In the genomic region with DNA sequence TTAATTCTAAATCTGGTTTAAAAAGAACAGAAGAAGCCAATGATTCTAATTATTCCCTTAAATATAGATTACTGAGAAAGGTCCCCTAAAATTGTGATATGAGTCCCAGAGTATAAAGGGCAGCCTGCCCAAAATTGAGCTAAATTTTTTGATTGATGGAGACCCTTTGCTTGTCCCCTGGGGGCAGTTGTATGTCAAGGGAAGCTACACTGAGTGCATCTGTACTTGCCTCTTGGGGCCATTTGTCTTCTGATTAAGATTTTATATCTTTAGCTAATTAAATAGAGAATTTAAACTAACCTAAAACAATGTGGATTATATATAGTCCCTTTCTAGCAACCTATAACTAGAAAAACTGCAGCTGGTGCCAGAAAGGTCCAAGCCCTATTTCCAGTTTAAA, we compare ENCODE assay signal across 33 cellular contexts. TPM values are rescaled to one million over a fixed set of nuclear protein-coding genes. Genes with fewer than 3 reads are reported as not detected.
"Had no signal": no experiment of that assay in that cellular context is flagged by ENCODE, and none has a peak within 500 bp of the region (broad histone marks: within the 10 kb centered on the region; RNA-seq: fewer than 3 reads in every experiment).

No MANE protein-coding gene starts in this region.

- ATAC-seq: effector memory CD8-positive, alpha-beta T cell; esophagus mucosa; gastrocnemius medialis; heart right ventricle; left cardiac atrium; left lung; left ventricle myocardium superior; lower lobe of right lung; mucosa of descending colon had no signal

- H3K4me1 Mint-ChIP-seq: endodermal cell, mesothelial cell of epicardium had no signal

- H3K4me3 ChIP-seq: colonic mucosa, esophagus squamous epithelium, gastrocnemius medialis, heart right ventricle, left lung, lower lobe of right lung, mucosa of descending colon had no signal

- H3K9me3 ChIP-seq: colonic mucosa, esophagus squamous epithelium, gastrocnemius medialis, heart right ventricle, left lung, lower lobe of right lung, mucosa of descending colon had no signal

- H3K9me3 Mint-ChIP-seq: dendritic cell treated with granulocyte-macrophage colony-stimulating factor and Interleukin-4, amounts not matched to agents 40 ng/mL and 50 ng/mL, for 4 days; effector memory CD8-positive, alpha-beta T cell; endodermal cell; mesothelial cell of epicardium; naive B cell had no signal

- H3K27me3 ChIP-seq: colonic mucosa, esophagus squamous epithelium, gastrocnemius medialis, heart right ventricle, left lung had no signal

- H3K4me3 Mint-ChIP-seq: dendritic cell treated with granulocyte-macrophage colony-stimulating factor and Interleukin-4, amounts not matched to agents 40 ng/mL and 50 ng/mL, for 4 days; effector memory CD8-positive, alpha-beta T cell; endodermal cell; mesothelial cell of epicardium; naive B cell had no signal

- H3K36me3 ChIP-seq: colonic mucosa had no signal

- H3K27ac ChIP-seq: colonic mucosa, epithelial cell of prostate, esophagus squamous epithelium, gastrocnemius medialis, heart right ventricle, left lung, lower lobe of right lung had no signal

- H3K4me1 ChIP-seq: colonic mucosa, esophagus squamous epithelium, gastrocnemius medialis, left lung, lower lobe of right lung had no signal

- H3K27me3 Mint-ChIP-seq: dendritic cell treated with granulocyte-macrophage colony-stimulating factor and Interleukin-4, amounts not matched to agents 40 ng/mL and 50 ng/mL, for 4 days; effector memory CD8-positive, alpha-beta T cell; naive B cell had no signal

- H3K27ac Mint-ChIP-seq: dendritic cell treated with granulocyte-macrophage colony-stimulating factor and Interleukin-4, amounts not matched to agents 40 ng/mL and 50 ng/mL, for 4 days; effector memory CD8-positive, alpha-beta T cell; endodermal cell; mesothelial cell of epicardium had no signal

- DNase-seq: colonic mucosa; cortex of kidney; effector CD8-positive, alpha-beta T cell; effector memory CD8-positive, alpha-beta T cell; endodermal cell; erythroblast; esophagus squamous epithelium; foreskin fibroblast; foreskin melanocyte; gastrocnemius medialis; glutamatergic neuron; head of caudate nucleus; heart right ventricle; hippocampal formation; left cardiac atrium; left lung; left ventricle myocardium superior; lower lobe of right lung; mesenchymal stem cell; mucosa of descending colon; naive B cell had no signal

RNA-seq across cellular contexts. Expression of gene SLC6A4, which starts 43.7 kb away (rescaled TPM):
- total RNA-seq: left ventricle myocardium superior, mesenteric fat pad had no signal
- polyA plus RNA-seq: keratinocyte had no signal

RNA-seq across cellular contexts. Expression of gene TMIGD1, which starts 54.7 kb away (rescaled TPM):
- total RNA-seq: dermis microvascular lymphatic vessel endothelial cell, endodermal cell, esophagus mucosa, esophagus squamous epithelium, glomerular endothelial cell, heart right ventricle, kidney epithelial cell, left cardiac atrium, left lung, left ventricle myocardium superior, lower leg skin, lower lobe of right lung, lung microvascular endothelial cell, mesenteric fat pad, mesothelial cell of epicardium, myocyte had no signal
- polyA plus RNA-seq: heart right ventricle, keratinocyte had no signal
